13 cellular contexts compared by ENCODE assay signal in the genomic region with DNA sequence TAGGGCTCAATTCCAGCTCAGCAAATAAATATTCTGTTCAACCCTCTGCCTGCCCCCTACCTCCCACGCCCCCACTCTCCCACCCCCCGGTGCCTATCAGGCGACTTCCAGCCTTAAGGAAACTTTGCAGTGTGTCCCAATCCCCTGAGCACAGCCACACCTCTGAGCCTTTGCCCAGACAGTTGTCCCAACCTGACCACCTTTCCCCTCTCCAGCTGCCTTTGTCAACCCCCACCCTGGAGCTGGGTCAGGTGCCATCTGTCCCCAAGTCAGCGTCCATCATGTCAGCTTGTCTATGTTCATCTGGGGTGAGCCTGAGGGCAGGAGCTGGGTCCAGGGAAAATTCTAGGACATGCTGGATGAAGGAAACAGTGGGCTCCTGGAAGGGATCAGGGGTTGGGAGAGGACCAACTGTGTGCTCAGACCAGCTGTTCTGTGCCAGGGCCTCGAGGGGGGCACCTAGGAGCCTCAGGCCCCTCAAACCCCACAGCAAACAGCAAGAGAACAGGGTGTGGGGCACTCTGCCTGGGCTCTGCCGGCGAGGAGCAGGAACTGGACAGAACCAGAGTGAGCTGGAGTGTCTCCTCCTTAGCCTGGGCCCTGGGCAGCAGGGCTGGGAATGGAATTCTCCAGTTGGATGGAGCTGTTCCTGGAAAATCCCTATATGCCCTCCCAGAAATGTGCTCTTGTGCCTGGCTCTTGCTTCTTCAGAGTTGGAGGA. TPM values are rescaled to one million over a fixed set of nuclear protein-coding genes. Genes with fewer than 3 reads are reported as not detected.
DNase-seq lines count a peak whose midpoint lies in the region; FAIRE-seq and TF ChIP-seq lines count a peak whose summit lies in the region.
"Had no signal": no experiment of that assay in that cellular context is flagged by ENCODE, and none has a peak within 500 bp of the region (broad histone marks: within the 10 kb centered on the region; RNA-seq: fewer than 3 reads in every experiment).

No MANE protein-coding gene starts in this region.

- peaks cover 34% of the 10 kb centered on the region for H3K4me1 Mint-ChIP-seq in astrocyte (ENCODE audit: low read depth, unreplicated experiment)
- H3K4me1 Mint-ChIP-seq in activated CD4-positive, alpha-beta T cell treated with anti-CD3 and anti-CD28 coated beads, Interleukin-2, amount 10 ng/mL, durations not matched to agents 7 days and 5 days, result peaks cover 6% of the 10 kb centered on the region

- FAIRE-seq in astrocyte (lab: Jason Lieb, UNC), result no peak

- H3K27me3 Mint-ChIP-seq in astrocyte (ENCODE audit: low read depth, unreplicated experiment), result peaks cover 8% of the 10 kb centered on the region
- H3K27me3 Mint-ChIP-seq in activated CD4-positive, alpha-beta T cell treated with anti-CD3 and anti-CD28 coated beads, Interleukin-2, amount 10 ng/mL, durations not matched to agents 7 days and 5 days, result no peaks in the 10 kb centered on the region

- H3K79me2 ChIP-seq in astrocyte (ENCODE audit: insufficient read depth, low read length), result no peaks in the 10 kb centered on the region

- no peaks in the 10 kb centered on the region for H4K20me1 ChIP-seq in astrocyte (ENCODE audit: insufficient read depth, low read length)

- no peak overlapping the region for H2AFZ ChIP-seq in astrocyte (ENCODE audit: low read depth, low read length)

- H3K4me1 ChIP-seq in astrocyte (ENCODE audit: insufficient read depth, low read length) (peaks cover 12% of the 10 kb centered on the region), rectal smooth muscle tissue (ENCODE audit: control insufficient read depth, insufficient read depth, low read length) (peaks cover 55% of the 10 kb centered on the region)

- DNase-seq in C1 segment of cervical spinal cord (lab: John Stamatoyannopoulos, UW) (peak in 9 of 14 donors; percentile 16 to 78 (median 33)), astrocyte (ENCODE audit: low read depth) (no peak), hippocampal formation (lab: John Stamatoyannopoulos, UW) (no peak), NCI-H1930 (lab: John Stamatoyannopoulos, UW) (no peak)
- DNase-seq in effector CD4-positive, alpha-beta T cell, result no peak
- no peak for DNase-seq in activated CD4-positive, alpha-beta T cell treated with anti-CD3 and anti-CD28 coated beads, Interleukin-2, amount 10 ng/mL, durations not matched to agents 7 days and 5 days
- DNase-seq: NCI-H1436 treated with DMSO at 0.1 percent for 48 hours had no signal

- no peaks in the 10 kb centered on the region for H3K9me3 ChIP-seq in astrocyte (ENCODE audit: insufficient read depth, low read depth, low read length)
- H3K9me3 ChIP-seq: neutrophil had no signal

- H3K4me3 ChIP-seq in astrocyte (ENCODE audit: insufficient read depth, low read depth, low read length), result no peak overlapping the region
- no peak overlapping the region for H3K4me3 ChIP-seq in rectal smooth muscle tissue (ENCODE audit: low read length)

- H3K27ac ChIP-seq in astrocyte (ENCODE audit: low read depth, low read length), result no peak overlapping the region
- peak overlapping the region; percentile 80 for H3K27ac ChIP-seq in layer of hippocampus (ENCODE audit: low read depth, low read length)
- H3K27ac ChIP-seq in rectal smooth muscle tissue (ENCODE audit: low read depth, low read length), result peak overlapping the region; percentile 94
- H3K27ac ChIP-seq: neutrophil had no signal

- H3K9ac ChIP-seq in astrocyte (ENCODE audit: low read length) (no peak overlapping the region), rectal smooth muscle tissue (ENCODE audit: low read length) (no peak overlapping the region)

- POLR2A ChIA-PET in activated CD4-positive, alpha-beta T cell treated with anti-CD3 and anti-CD28 coated beads, Interleukin-2, amount 10 ng/mL, durations not matched to agents 7 days and 5 days (lab: Charles Lee), result no interaction called here

- peak overlapping the region; percentile 58 for H3K4me2 ChIP-seq in astrocyte (ENCODE audit: low read length)

- no peaks in the 10 kb centered on the region for H3K36me3 Mint-ChIP-seq in astrocyte (ENCODE audit: low read depth, unreplicated experiment)
- no peaks in the 10 kb centered on the region for H3K36me3 Mint-ChIP-seq in activated CD4-positive, alpha-beta T cell treated with anti-CD3 and anti-CD28 coated beads, Interleukin-2, amount 10 ng/mL, durations not matched to agents 7 days and 5 days (ENCODE audit: low read depth)

- CTCF ChIA-PET in activated CD4-positive, alpha-beta T cell treated with anti-CD3 and anti-CD28 coated beads, Interleukin-2, amount 10 ng/mL, durations not matched to agents 7 days and 5 days (lab: Charles Lee), result interaction anchor here (1.1 to 1.8 kb wide), 3 partner anchors 10 to 254 kb away, joined by 3 to 4 read pairs (median 4); no protein-coding TSS in a partner anchor

- H3K9me3 Mint-ChIP-seq in astrocyte (ENCODE audit: unreplicated experiment), result peaks cover 3% of the 10 kb centered on the region
- no peaks in the 10 kb centered on the region for H3K9me3 Mint-ChIP-seq in activated CD4-positive, alpha-beta T cell treated with anti-CD3 and anti-CD28 coated beads, Interleukin-2, amount 10 ng/mL, durations not matched to agents 7 days and 5 days

- H3K27ac Mint-ChIP-seq in astrocyte (ENCODE audit: unreplicated experiment), result peak overlapping the region; percentile 47
- no peak overlapping the region for H3K27ac Mint-ChIP-seq in activated CD4-positive, alpha-beta T cell treated with anti-CD3 and anti-CD28 coated beads, Interleukin-2, amount 10 ng/mL, durations not matched to agents 7 days and 5 days

- no peak for TF ChIP-seq CTCF in astrocyte (IDR thresholded peaks at IDR 0.05; ENCODE audit: insufficient read depth, low read depth, low read length)

- H3K4me3 Mint-ChIP-seq in astrocyte (ENCODE audit: unreplicated experiment), result no peak overlapping the region
- H3K4me3 Mint-ChIP-seq in activated CD4-positive, alpha-beta T cell treated with anti-CD3 and anti-CD28 coated beads, Interleukin-2, amount 10 ng/mL, durations not matched to agents 7 days and 5 days, result no peak overlapping the region

- H3K36me3 ChIP-seq in astrocyte (ENCODE audit: insufficient read depth, low read length), result no peaks in the 10 kb centered on the region
- no peaks in the 10 kb centered on the region for H3K36me3 ChIP-seq in rectal smooth muscle tissue (ENCODE audit: control insufficient read depth, insufficient read depth, low read length)
- H3K36me3 ChIP-seq: neutrophil had no signal

- H3K27me3 ChIP-seq in astrocyte (ENCODE audit: insufficient read depth, low read length) (no peaks in the 10 kb centered on the region), layer of hippocampus (ENCODE audit: control insufficient read depth, insufficient read depth, low read length) (no peaks in the 10 kb centered on the region), rectal smooth muscle tissue (ENCODE audit: control insufficient read depth, insufficient read depth, low read length) (no peaks in the 10 kb centered on the region)
- H3K27me3 ChIP-seq: neutrophil had no signal

RNA-seq across cellular contexts. Expression of gene CDH16, which starts 17.8 kb away (rescaled TPM):
- not detected in 2 replicates for total RNA-seq in astrocyte
- total RNA-seq in activated CD4-positive, alpha-beta T cell treated with anti-CD3 and anti-CD28 coated beads, Interleukin-2, amount 10 ng/mL, durations not matched to agents 7 days and 5 days, result not detected
- total RNA-seq: glomerular endothelial cell, HT1080, OCI-LY7 had no signal

RNA-seq across cellular contexts. Expression of gene PDP2, which starts 20.6 kb away (rescaled TPM):
- total RNA-seq in astrocyte, result 12.1 and 16.8 TPM in 2 replicates
- total RNA-seq in activated CD4-positive, alpha-beta T cell treated with anti-CD3 and anti-CD28 coated beads, Interleukin-2, amount 10 ng/mL, durations not matched to agents 7 days and 5 days, result 10 to 100 TPM; 20.8 to 21.4 TPM

RNA-seq across cellular contexts. Expression of gene RRAD, which starts 24.5 kb away (rescaled TPM):
- total RNA-seq in astrocyte, result 10.2 and 12.1 TPM in 2 replicates
- total RNA-seq in activated CD4-positive, alpha-beta T cell treated with anti-CD3 and anti-CD28 coated beads, Interleukin-2, amount 10 ng/mL, durations not matched to agents 7 days and 5 days, result under 1 TPM; 0.20 to 0.23 TPM
- total RNA-seq: HT1080 had no signal

RNA-seq across cellular contexts. Expression of gene CIAO2B, which starts 33.3 kb away (rescaled TPM):
- total RNA-seq in astrocyte, result 69.5 and 75.6 TPM in 2 replicates
- 100 to 1,000 TPM in 1 of 2 experiments, 10 to 100 TPM in 1; 95.2 to 112 TPM for total RNA-seq in activated CD4-positive, alpha-beta T cell treated with anti-CD3 and anti-CD28 coated beads, Interleukin-2, amount 10 ng/mL, durations not matched to agents 7 days and 5 days

RNA-seq across cellular contexts. Expression of gene CES2, which starts 34.4 kb away (rescaled TPM):
- total RNA-seq in astrocyte, result 22.9 and 28.8 TPM in 2 replicates
- total RNA-seq in activated CD4-positive, alpha-beta T cell treated with anti-CD3 and anti-CD28 coated beads, Interleukin-2, amount 10 ng/mL, durations not matched to agents 7 days and 5 days, result 10 to 100 TPM; 31.5 to 34.9 TPM

Comparison
In these comparisons a context has a peak if more than half of its experiments do, and no peak if none do; other contexts are left out.
1. DNase-seq: peak in C1 segment of cervical spinal cord (9 of 14); none in astrocyte (single experiment), hippocampal formation (0 of 2), NCI-H1930 (0 of 2), effector CD4-positive, alpha-beta T cell (single experiment) and activated CD4-positive, alpha-beta T cell treated with anti-CD3 and anti-CD28 coated beads, Interleukin-2, amount 10 ng/mL, durations not matched to agents 7 days and 5 days (single experiment).